3 cellular contexts compared by ENCODE assay signal in genomic region chr17:44184212-44184810, GRCh38.
TF ChIP-seq lines count a peak whose summit lies in the region.

No MANE protein-coding gene starts in this region.

TF ChIP-seq in A549, 52 proteins besides CTCF, POLR2A, EP300 and RAD21:
- TF ChIP-seq CEBPB (IDR thresholded peaks at IDR 0.05) = peak; percentile 58 to 81; a peak in 3 of 4 replicates
- no peak for TF ChIP-seq RFX5 (IDR thresholded peaks at IDR 0.05)
- no peak for TF ChIP-seq KDM1A (IDR thresholded peaks at IDR 0.05; ENCODE audit: low read depth)
- TF ChIP-seq, protein P1, sequence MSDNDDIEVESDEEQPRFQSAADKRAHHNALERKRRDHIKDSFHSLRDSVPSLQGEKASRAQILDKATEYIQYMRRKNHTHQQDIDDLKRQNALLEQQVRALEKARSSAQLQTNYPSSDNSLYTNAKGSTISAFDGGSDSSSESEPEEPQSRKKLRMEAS (IDR thresholded peaks at IDR 0.05) = no peak
- TF ChIP-seq, protein P2, sequence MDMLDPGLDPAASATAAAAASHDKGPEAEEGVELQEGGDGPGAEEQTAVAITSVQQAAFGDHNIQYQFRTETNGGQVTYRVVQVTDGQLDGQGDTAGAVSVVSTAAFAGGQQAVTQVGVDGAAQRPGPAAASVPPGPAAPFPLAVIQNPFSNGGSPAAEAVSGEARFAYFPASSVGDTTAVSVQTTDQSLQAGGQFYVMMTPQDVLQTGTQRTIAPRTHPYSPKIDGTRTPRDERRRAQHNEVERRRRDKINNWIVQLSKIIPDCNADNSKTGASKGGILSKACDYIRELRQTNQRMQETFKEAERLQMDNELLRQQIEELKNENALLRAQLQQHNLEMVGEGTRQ (IDR thresholded peaks at IDR 0.05) = no peak
- TF ChIP-seq, protein P3, sequence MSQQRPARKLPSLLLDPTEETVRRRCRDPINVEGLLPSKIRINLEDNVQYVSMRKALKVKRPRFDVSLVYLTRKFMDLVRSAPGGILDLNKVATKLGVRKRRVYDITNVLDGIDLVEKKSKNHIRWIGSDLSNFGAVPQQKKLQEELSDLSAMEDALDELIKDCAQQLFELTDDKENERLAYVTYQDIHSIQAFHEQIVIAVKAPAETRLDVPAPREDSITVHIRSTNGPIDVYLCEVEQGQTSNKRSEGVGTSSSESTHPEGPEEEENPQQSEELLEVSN (IDR thresholded peaks at IDR 0.05; ENCODE audit: borderline replicate concordance, low read depth) = no peak

TF ChIP-seq in liver, 16 proteins besides CTCF, POLR2A, EP300 and RAD21:
- TF ChIP-seq YY1 (IDR thresholded peaks at IDR 0.05) = peak; percentile 4
- TF ChIP-seq, protein P4, sequence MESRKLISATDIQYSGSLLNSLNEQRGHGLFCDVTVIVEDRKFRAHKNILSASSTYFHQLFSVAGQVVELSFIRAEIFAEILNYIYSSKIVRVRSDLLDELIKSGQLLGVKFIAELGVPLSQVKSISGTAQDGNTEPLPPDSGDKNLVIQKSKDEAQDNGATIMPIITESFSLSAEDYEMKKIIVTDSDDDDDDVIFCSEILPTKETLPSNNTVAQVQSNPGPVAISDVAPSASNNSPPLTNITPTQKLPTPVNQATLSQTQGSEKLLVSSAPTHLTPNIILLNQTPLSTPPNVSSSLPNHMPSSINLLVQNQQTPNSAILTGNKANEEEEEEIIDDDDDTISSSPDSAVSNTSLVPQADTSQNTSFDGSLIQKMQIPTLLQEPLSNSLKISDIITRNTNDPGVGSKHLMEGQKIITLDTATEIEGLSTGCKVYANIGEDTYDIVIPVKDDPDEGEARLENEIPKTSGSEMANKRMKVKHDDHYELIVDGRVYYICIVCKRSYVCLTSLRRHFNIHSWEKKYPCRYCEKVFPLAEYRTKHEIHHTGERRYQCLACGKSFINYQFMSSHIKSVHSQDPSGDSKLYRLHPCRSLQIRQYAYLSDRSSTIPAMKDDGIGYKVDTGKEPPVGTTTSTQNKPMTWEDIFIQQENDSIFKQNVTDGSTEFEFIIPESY (IDR thresholded peaks at IDR 0.05) = no peak

TF ChIP-seq in WTC11, 78 proteins besides CTCF, POLR2A, EP300 and RAD21:
- no peak for TF ChIP-seq SMAD3 (CRISPR knock-in tag; IDR thresholded peaks at IDR 0.05; ENCODE audit: borderline replicate concordance)
